28 cellular contexts compared by ENCODE assay signal in genomic region chr5:17679597-17680187, GRCh38. TPM values are rescaled to one million over a fixed set of nuclear protein-coding genes. Genes with fewer than 3 reads are reported as not detected.
DNase-seq lines count a peak whose midpoint lies in the region; ATAC-seq lines count a peak whose summit lies in the region.
"Had no signal": no experiment of that assay in that cellular context is flagged by ENCODE, and none has a peak within 500 bp of the region (broad histone marks: within the 10 kb centered on the region; RNA-seq: fewer than 3 reads in every experiment).

No MANE protein-coding gene starts in this region.

- intact Hi-C loops in activated CD4-positive, alpha-beta T cell treated with anti-CD3 and anti-CD28 coated beads, Interleukin-2, amount 10 ng/mL, durations not matched to agents 24 days and 14 days (cut with micrococcal nuclease) = no loop called here

- no peak overlapping the region for H3K27ac Mint-ChIP-seq in activated CD4-positive, alpha-beta T cell treated with anti-CD3 and anti-CD28 coated beads, Interleukin-2, amount 10 ng/mL, durations not matched to agents 24 days and 14 days
- H3K27ac Mint-ChIP-seq: activated naive CD4-positive, alpha-beta T cell treated with anti-CD3 and anti-CD28 coated beads, Interleukin-2, amount 50 U/mL, for 72 hours; CD8-positive, alpha-beta T cell; H9; stimulated activated memory B cell treated with anti-CD40 and anti-IgM and Interleukin-4, amounts not matched to agents 10 μg/mL and 1 μg/mL and 100 μg/mL, for 72 hours had no signal

- H3K4me1 Mint-ChIP-seq in activated CD4-positive, alpha-beta T cell treated with anti-CD3 and anti-CD28 coated beads, Interleukin-2, amount 10 ng/mL, durations not matched to agents 24 days and 14 days = no peaks in the 10 kb centered on the region
- H3K4me1 Mint-ChIP-seq: neural crest cell; stimulated activated memory B cell treated with anti-CD40 and anti-IgM and Interleukin-4, amounts not matched to agents 10 μg/mL and 1 μg/mL and 100 μg/mL, for 72 hours had no signal

- ATAC-seq in esophagus mucosa (peak; percentile 38), GM18868 (IDR thresholded peaks at IDR 0.05; ENCODE audit: unreplicated experiment) (no peak)
- ATAC-seq: activated naive CD4-positive, alpha-beta T cell treated with anti-CD3 and anti-CD28 coated beads, Interleukin-2, amount 50 U/mL, for 72 hours; CD8-positive, alpha-beta T cell; gastrocnemius medialis; stimulated activated memory B cell treated with anti-CD40 and anti-IgM and Interleukin-4, amounts not matched to agents 10 μg/mL and 1 μg/mL and 100 μg/mL, for 72 hours had no signal

- DNase-seq in ELR (ENCODE audit: low read depth) = peak; percentile 5
- DNase-seq in LoVo (ENCODE audit: low spot score) = peak; percentile 45
- DNase-seq in SW480 (ENCODE audit: low spot score) = peak; percentile 98
- no peak for DNase-seq in cerebellum (ENCODE audit: low spot score)
- no peak for DNase-seq in activated CD4-positive, alpha-beta T cell treated with anti-CD3 and anti-CD28 coated beads, Interleukin-2, amount 10 ng/mL, durations not matched to agents 24 days and 14 days
- no peak for DNase-seq in hepatic stellate cell (ENCODE audit: low spot score)
- DNase-seq: activated CD4-positive, alpha-beta T cell treated with anti-CD3 and anti-CD28 coated beads for 48 hours; activated effector memory CD4-positive, alpha-beta T cell treated with Interleukin-2 at 50 U/mL for 16 hours; aorta; BE2C; CD8-positive, alpha-beta T cell; central memory CD4-positive, alpha-beta T cell; esophagus squamous epithelium; gastrocnemius medialis; H9; mesenchymal stem cell; NCI-H1105; NCI-H187; SHP77; T1000 had no signal

- H3K9me3 Mint-ChIP-seq in activated CD4-positive, alpha-beta T cell treated with anti-CD3 and anti-CD28 coated beads, Interleukin-2, amount 10 ng/mL, durations not matched to agents 24 days and 14 days = no peaks in the 10 kb centered on the region
- H3K9me3 Mint-ChIP-seq: H9; neural crest cell; stimulated activated memory B cell treated with anti-CD40 and anti-IgM and Interleukin-4, amounts not matched to agents 10 μg/mL and 1 μg/mL and 100 μg/mL, for 72 hours had no signal

- no peaks in the 10 kb centered on the region for H3K36me3 Mint-ChIP-seq in activated CD4-positive, alpha-beta T cell treated with anti-CD3 and anti-CD28 coated beads, Interleukin-2, amount 10 ng/mL, durations not matched to agents 24 days and 14 days (ENCODE audit: low read depth)
- H3K36me3 Mint-ChIP-seq: activated naive CD4-positive, alpha-beta T cell treated with anti-CD3 and anti-CD28 coated beads, Interleukin-2, amount 50 U/mL, for 72 hours; CD8-positive, alpha-beta T cell; stimulated activated memory B cell treated with anti-CD40 and anti-IgM and Interleukin-4, amounts not matched to agents 10 μg/mL and 1 μg/mL and 100 μg/mL, for 72 hours had no signal

- H3K4me3 Mint-ChIP-seq in activated CD4-positive, alpha-beta T cell treated with anti-CD3 and anti-CD28 coated beads, Interleukin-2, amount 10 ng/mL, durations not matched to agents 24 days and 14 days = no peak overlapping the region
- H3K4me3 Mint-ChIP-seq: CD8-positive, alpha-beta T cell; H9; neural crest cell; stimulated activated memory B cell treated with anti-CD40 and anti-IgM and Interleukin-4, amounts not matched to agents 10 μg/mL and 1 μg/mL and 100 μg/mL, for 72 hours had no signal

- no peaks in the 10 kb centered on the region for H3K27me3 Mint-ChIP-seq in activated CD4-positive, alpha-beta T cell treated with anti-CD3 and anti-CD28 coated beads, Interleukin-2, amount 10 ng/mL, durations not matched to agents 24 days and 14 days
- H3K27me3 Mint-ChIP-seq: stimulated activated memory B cell treated with anti-CD40 and anti-IgM and Interleukin-4, amounts not matched to agents 10 μg/mL and 1 μg/mL and 100 μg/mL, for 72 hours had no signal

RNA-seq across cellular contexts. Expression of gene TAF11L14, which starts 45.4 kb away (rescaled TPM):
- not detected for total RNA-seq in esophagus mucosa
- not detected for total RNA-seq in cerebellum
- total RNA-seq in activated CD4-positive, alpha-beta T cell treated with anti-CD3 and anti-CD28 coated beads, Interleukin-2, amount 10 ng/mL, durations not matched to agents 24 days and 14 days = not detected in 2 replicates
- total RNA-seq: activated CD8-positive, alpha-beta memory T cell treated with anti-CD3 and anti-CD28 coated beads for 36 hours; activated naive CD4-positive, alpha-beta T cell treated with anti-CD3 and anti-CD28 coated beads, Interleukin-2, amount 50 U/mL, for 72 hours; aorta; CD8-positive, alpha-beta T cell; esophagus squamous epithelium; gastrocnemius medialis; H9; hepatocyte; neural crest cell; subcutaneous adipose tissue had no signal

RNA-seq across cellular contexts. Expression of gene TAF11L13, which starts 47.8 kb away (rescaled TPM):
- total RNA-seq in esophagus mucosa (not detected), cerebellum (not detected)
- not detected in 2 replicates for total RNA-seq in activated CD4-positive, alpha-beta T cell treated with anti-CD3 and anti-CD28 coated beads, Interleukin-2, amount 10 ng/mL, durations not matched to agents 24 days and 14 days
- total RNA-seq: activated CD8-positive, alpha-beta memory T cell treated with anti-CD3 and anti-CD28 coated beads for 36 hours; activated naive CD4-positive, alpha-beta T cell treated with anti-CD3 and anti-CD28 coated beads, Interleukin-2, amount 50 U/mL, for 72 hours; aorta; CD8-positive, alpha-beta T cell; esophagus squamous epithelium; gastrocnemius medialis; H9; hepatocyte; neural crest cell; subcutaneous adipose tissue had no signal

Comparison
In these comparisons a context has a peak if more than half of its experiments do, and no peak if none do; other contexts are left out.
1. DNase-seq: peak in ELR (single experiment), LoVo (single experiment) and SW480 (single experiment); none in cerebellum (single experiment), activated CD4-positive, alpha-beta T cell treated with anti-CD3 and anti-CD28 coated beads, Interleukin-2, amount 10 ng/mL, durations not matched to agents 24 days and 14 days (single experiment) and hepatic stellate cell (single experiment).